12 cellular contexts compared by ENCODE assay signal in the genomic region with DNA sequence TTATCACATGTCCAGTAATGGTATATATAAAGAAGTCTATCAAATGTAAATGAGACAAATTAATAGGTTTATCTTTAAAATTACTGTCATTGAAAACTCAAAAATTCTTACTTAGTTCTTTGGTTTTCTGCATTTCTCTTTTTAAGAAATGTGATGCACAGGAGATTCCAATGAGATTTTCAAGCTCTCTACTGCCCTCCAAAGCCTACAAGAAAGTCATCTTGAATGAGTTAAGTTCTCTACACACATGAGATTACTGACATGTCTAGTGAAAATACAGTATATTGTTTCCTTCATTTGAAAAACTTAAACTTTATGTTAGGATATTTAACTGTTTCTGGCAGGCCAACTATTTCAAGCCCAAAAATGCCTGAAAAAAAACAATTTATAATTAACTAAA.
DNase-seq lines count a peak whose midpoint lies in the region; ATAC-seq and TF ChIP-seq lines count a peak whose summit lies in the region.
"Had no signal": no experiment of that assay in that cellular context is flagged by ENCODE, and none has a peak within 500 bp of the region (broad histone marks: within the 10 kb centered on the region; RNA-seq: fewer than 3 reads in every experiment).

No MANE protein-coding gene starts in this region.

- H3K4me1 ChIP-seq in A673 (ENCODE audit: insufficient read depth, low read length, poor library complexity, severe bottlenecking) (peaks cover 14% of the 10 kb centered on the region), GM23248 (ENCODE audit: insufficient read depth) (no peaks in the 10 kb centered on the region), SK-N-SH (ENCODE audit: control insufficient read depth in 1 of 2, insufficient read depth in 2 of 2, low read depth in 1 of 2, low read length in 1 of 2) (no peaks in the 10 kb centered on the region; a peak in 2 of 4 replicates)

- H3K4me2 ChIP-seq in GM23248 (ENCODE audit: unreplicated experiment) (no peak overlapping the region), SK-N-SH (no peak overlapping the region)

- ATAC-seq in HG03045 (IDR thresholded peaks at IDR 0.05; ENCODE audit: unreplicated experiment) (no peak), GM18858 (IDR thresholded peaks at IDR 0.05; ENCODE audit: unreplicated experiment) (no peak)

- no TSS peak for BruUV-seq in A673 (replicated peaks; lab: Mats Ljungman, UMichigan)

- POLR2A ChIA-PET in A673 (lab: Charles Lee; ENCODE audit: low non-redundant PET) (no interaction called here), SK-N-SH (lab: Yijun Ruan, JAX) (no interaction called here)

- H3K4me3 ChIP-seq in A673 (ENCODE audit: low read depth, low read length, poor library complexity, severe bottlenecking) (no peak overlapping the region), GM23248 (no peak overlapping the region), SK-N-SH (ENCODE audit: low read depth in 2 of 2, low read length in 1 of 2) (no peak overlapping the region), fibroblast of mammary gland (ENCODE audit: control insufficient read depth, low read depth, low read length) (no peak overlapping the region)
- H3K4me3 ChIP-seq: thoracic aorta had no signal

- in situ Hi-C loops in GM23248 (cut with MboI) = no loop called here

- CTCF ChIA-PET in A673 (lab: Charles Lee) = interaction anchor here (1.0 kb wide), 1 partner anchor 131 kb away, joined by 7 read pairs; no protein-coding TSS in a partner anchor
- CTCF ChIA-PET in SK-N-SH (lab: Yijun Ruan, JAX) = interaction anchor here (1.1 kb wide), 1 partner anchor 84 kb away, joined by 5 read pairs; no protein-coding TSS in a partner anchor

- H3K27ac ChIP-seq in A673 (ENCODE audit: low read depth, low read length, poor library complexity, severe bottlenecking) (no peak overlapping the region), GM23248 (no peak overlapping the region), SK-N-SH (ENCODE audit: low read depth in 2 of 2, low read length in 1 of 2) (no peak overlapping the region)
- H3K27ac ChIP-seq: thoracic aorta had no signal

- no peaks in the 10 kb centered on the region for H3K9me2 ChIP-seq in GM23248 (ENCODE audit: insufficient read depth)
- no peaks in the 10 kb centered on the region for H3K9me2 ChIP-seq in SK-N-SH

- H3K9me3 ChIP-seq in A673 (ENCODE audit: low read depth, low read length, poor library complexity, severe bottlenecking) = no peaks in the 10 kb centered on the region
- H3K9me3 ChIP-seq in GM23248 (ENCODE audit: low read depth) = no peaks in the 10 kb centered on the region
- H3K9me3 ChIP-seq in SK-N-SH = no peaks in the 10 kb centered on the region
- H3K9me3 ChIP-seq: thoracic aorta had no signal

- H3K36me3 ChIP-seq in A673 (ENCODE audit: insufficient read depth, low read length, poor library complexity, severe bottlenecking) = peaks cover 4% of the 10 kb centered on the region
- H3K36me3 ChIP-seq in GM23248 (ENCODE audit: low read depth) = no peaks in the 10 kb centered on the region
- H3K36me3 ChIP-seq in SK-N-SH (replicated peaks in 1 of 2; ENCODE audit: control insufficient read depth in 1 of 2, insufficient read depth in 2 of 2, low read length in 1 of 2) = peaks cover 8% of the 10 kb centered on the region in 2 experiments
- H3K36me3 ChIP-seq: thoracic aorta had no signal

- no peak overlapping the region for H2AFZ ChIP-seq in GM23248
- no peak overlapping the region for H2AFZ ChIP-seq in SK-N-SH (ENCODE audit: low read depth)

- no peak overlapping the region for H3K9ac ChIP-seq in GM23248
- no peak overlapping the region for H3K9ac ChIP-seq in SK-N-SH

- no peaks in the 10 kb centered on the region for H3F3A ChIP-seq in GM23248 (ENCODE audit: insufficient read depth)
- H3F3A ChIP-seq in SK-N-SH (replicated peaks; ENCODE audit: insufficient read depth) = no peaks in the 10 kb centered on the region

- no peak for TF ChIP-seq EP300 in SK-N-SH (IDR thresholded peaks at IDR 0.05; ENCODE audit: borderline replicate concordance in 1 of 2, low read depth in 1 of 2, low read length in 1 of 2)

- H3K79me2 ChIP-seq in GM23248 (ENCODE audit: insufficient read depth) (no peaks in the 10 kb centered on the region), SK-N-SH (ENCODE audit: insufficient read depth) (no peaks in the 10 kb centered on the region; the same call in 1 of the 2 replicates)

- peak; percentile 45 for DNase-seq in A673 (ENCODE audit: low spot score)
- peak; percentile 39 for DNase-seq in GM23248
- no peak for DNase-seq in SK-N-SH
- peak; percentile 41 for DNase-seq in fibroblast of mammary gland (ENCODE audit: low read depth)
- DNase-seq in SK-N-DZ (ENCODE audit: low spot score) = no peak
- no peak for DNase-seq in NCI-H1930 (lab: John Stamatoyannopoulos, UW)
- DNase-seq: central memory CD4-positive, alpha-beta T cell; GOT3; stimulated activated CD4-positive, alpha-beta T cell treated with anti-CD3 and anti-CD28 coated beads, Interleukin-4, amount 100 ng/mL, for 24 hours had no signal

- TF ChIP-seq RAD21 in SK-N-SH (IDR thresholded peaks at IDR 0.05; ENCODE audit: low read length) = no peak

- intact Hi-C loops in A673 (cut with micrococcal nuclease; ENCODE audit: unreplicated experiment) = no loop called here

- H3K27me3 ChIP-seq in A673 (replicated peaks; ENCODE audit: insufficient read depth, low read depth, low read length, poor library complexity) = no peaks in the 10 kb centered on the region
- H3K27me3 ChIP-seq in GM23248 (replicated peaks; ENCODE audit: insufficient read depth) = no peaks in the 10 kb centered on the region
- H3K27me3 ChIP-seq in SK-N-SH (ENCODE audit: insufficient read depth) = no peaks in the 10 kb centered on the region

- H4K20me1 ChIP-seq in GM23248 (ENCODE audit: insufficient read depth) (no peaks in the 10 kb centered on the region), SK-N-SH (ENCODE audit: insufficient read depth) (no peaks in the 10 kb centered on the region)

- TF ChIP-seq CTCF in A673 (conservative IDR thresholded peaks at IDR 0.05; ENCODE audit: low read depth, low read length) (peak; percentile 53), SK-N-SH (IDR thresholded peaks at IDR 0.05) (peak; percentile 34), fibroblast of mammary gland (conservative IDR thresholded peaks at IDR 0.05; ENCODE audit: control insufficient read depth, insufficient read depth, low read depth, low read length) (peak; percentile 25)

TF ChIP-seq in SK-N-SH, 30 proteins besides CTCF, POLR2A, EP300 and RAD21:
- TF ChIP-seq RXRA (IDR thresholded peaks at IDR 0.05; ENCODE audit: borderline replicate concordance, low read depth) = no peak
- no peak for TF ChIP-seq MEF2A (IDR thresholded peaks at IDR 0.05; ENCODE audit: borderline replicate concordance, low read depth)
- TF ChIP-seq, protein P1, sequence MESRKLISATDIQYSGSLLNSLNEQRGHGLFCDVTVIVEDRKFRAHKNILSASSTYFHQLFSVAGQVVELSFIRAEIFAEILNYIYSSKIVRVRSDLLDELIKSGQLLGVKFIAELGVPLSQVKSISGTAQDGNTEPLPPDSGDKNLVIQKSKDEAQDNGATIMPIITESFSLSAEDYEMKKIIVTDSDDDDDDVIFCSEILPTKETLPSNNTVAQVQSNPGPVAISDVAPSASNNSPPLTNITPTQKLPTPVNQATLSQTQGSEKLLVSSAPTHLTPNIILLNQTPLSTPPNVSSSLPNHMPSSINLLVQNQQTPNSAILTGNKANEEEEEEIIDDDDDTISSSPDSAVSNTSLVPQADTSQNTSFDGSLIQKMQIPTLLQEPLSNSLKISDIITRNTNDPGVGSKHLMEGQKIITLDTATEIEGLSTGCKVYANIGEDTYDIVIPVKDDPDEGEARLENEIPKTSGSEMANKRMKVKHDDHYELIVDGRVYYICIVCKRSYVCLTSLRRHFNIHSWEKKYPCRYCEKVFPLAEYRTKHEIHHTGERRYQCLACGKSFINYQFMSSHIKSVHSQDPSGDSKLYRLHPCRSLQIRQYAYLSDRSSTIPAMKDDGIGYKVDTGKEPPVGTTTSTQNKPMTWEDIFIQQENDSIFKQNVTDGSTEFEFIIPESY (IDR thresholded peaks at IDR 0.05; ENCODE audit: borderline replicate concordance, low read depth) = no peak
- TF ChIP-seq FOSL2 (IDR thresholded peaks at IDR 0.05; ENCODE audit: borderline replicate concordance, low read depth) = no peak
- no peak for TF ChIP-seq FOXJ3 (CRISPR knock-in tag; IDR thresholded peaks at IDR 0.05)
- no peak for TF ChIP-seq MXI1 (IDR thresholded peaks at IDR 0.05; ENCODE audit: low read depth, low read length)
- TF ChIP-seq MAX (IDR thresholded peaks at IDR 0.05; ENCODE audit: low read depth) = no peak
- TF ChIP-seq YY1 (IDR thresholded peaks at IDR 0.05; ENCODE audit: low read depth) = no peak
- no peak for TF ChIP-seq NRF1 (IDR thresholded peaks at IDR 0.05; ENCODE audit: low read depth, low read length)
- no peak for TF ChIP-seq CHD2 (IDR thresholded peaks at IDR 0.05; ENCODE audit: low read length, partially characterized antibody)
- TF ChIP-seq, protein P2, sequence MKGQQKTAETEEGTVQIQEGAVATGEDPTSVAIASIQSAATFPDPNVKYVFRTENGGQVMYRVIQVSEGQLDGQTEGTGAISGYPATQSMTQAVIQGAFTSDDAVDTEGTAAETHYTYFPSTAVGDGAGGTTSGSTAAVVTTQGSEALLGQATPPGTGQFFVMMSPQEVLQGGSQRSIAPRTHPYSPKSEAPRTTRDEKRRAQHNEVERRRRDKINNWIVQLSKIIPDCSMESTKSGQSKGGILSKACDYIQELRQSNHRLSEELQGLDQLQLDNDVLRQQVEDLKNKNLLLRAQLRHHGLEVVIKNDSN (IDR thresholded peaks at IDR 0.05; ENCODE audit: borderline replicate concordance, low read depth) = no peak
- TF ChIP-seq EZH2phosphoT487 (IDR thresholded peaks at IDR 0.05; ENCODE audit: borderline replicate concordance, low read depth) = no peak
- no peak for TF ChIP-seq SMC3 (IDR thresholded peaks at IDR 0.05; ENCODE audit: low read depth, low read length)

Comparison
In these comparisons a context has a peak if more than half of its experiments do, and no peak if none do; other contexts are left out.
1. DNase-seq: peak in A673 (single experiment), GM23248 (single experiment) and fibroblast of mammary gland (single experiment); none in SK-N-SH (single experiment), SK-N-DZ (single experiment) and NCI-H1930 (0 of 2).
2. Peak in every context shown above with its lines, with median percentiles within 50 percentile points of each other: CTCF ChIP-seq.